Comparison of ENCODE assay signal across 8 cellular contexts in genomic region chr10:110501142-110501937, GRCh38. TPM values are rescaled to one million over a fixed set of nuclear protein-coding genes. Genes with fewer than 3 reads are reported as not detected.
DNase-seq lines count a peak whose midpoint lies in the region; ATAC-seq and TF ChIP-seq lines count a peak whose summit lies in the region.

No MANE protein-coding gene starts in this region.

- no peaks in the 10 kb centered on the region for H3K9me3 ChIP-seq in esophagus muscularis mucosa
- H3K9me3 ChIP-seq in naive thymus-derived CD4-positive, alpha-beta T cell (ENCODE audit: control insufficient read depth in 2 of 3, low read length in 3 of 3): no peaks in the 10 kb centered on the region

- peaks cover 62 to 85% (median 73%) of the 10 kb centered on the region in 7 donors for H3K4me1 Mint-ChIP-seq in naive thymus-derived CD4-positive, alpha-beta T cell

- no peaks in the 10 kb centered on the region for H3K36me3 ChIP-seq in esophagus muscularis mucosa
- no peaks in the 10 kb centered on the region for H3K36me3 ChIP-seq in naive thymus-derived CD4-positive, alpha-beta T cell (ENCODE audit: control insufficient read depth in 2 of 3, insufficient read depth in 3 of 3, low read length in 3 of 3)

- intact Hi-C loops in esophagus muscularis mucosa (cut with DNase I): loop anchor here (5.0 kb wide), 1 partner anchor 194 kb away; no protein-coding TSS in a partner anchor
- intact Hi-C loops in naive thymus-derived CD4-positive, alpha-beta T cell (cut with micrococcal nuclease): loop anchor here in 1 of 2 donors (5.0 kb wide), 5 partner anchors 274 to 579 kb away; partner anchors contain the start of genes ADD3 and XPNPEP1

- H3K4me1 ChIP-seq in esophagus muscularis mucosa: peaks cover 75 to 86% (median 85%) of the 10 kb centered on the region in 4 donors
- peaks cover 49 to 76% of the 10 kb centered on the region in 2 donors for H3K4me1 ChIP-seq in naive thymus-derived CD4-positive, alpha-beta T cell (ENCODE audit: control insufficient read depth in 2 of 2, insufficient read depth in 2 of 2, low read length in 2 of 2)

- H3K27ac ChIP-seq in esophagus muscularis mucosa (replicated peaks in 1 of 4): peak overlapping the region; percentile 59 to 93 (median 78)
- no peak overlapping the region for H3K27ac ChIP-seq in naive thymus-derived CD4-positive, alpha-beta T cell (ENCODE audit: low read depth, low read length)

- peak overlapping the region in 2 of 9 donors; percentile 93 to 94 for H3K27ac Mint-ChIP-seq in naive thymus-derived CD4-positive, alpha-beta T cell

- no peak for TF ChIP-seq EP300 in esophagus muscularis mucosa (IDR thresholded peaks at IDR 0.05)

- TF ChIP-seq POLR2A in esophagus muscularis mucosa (IDR thresholded peaks at IDR 0.05; ENCODE audit: low read depth): no peak

- DNase-seq in CD1c-positive myeloid dendritic cell (ENCODE audit: extremely low spot score) (peak; percentile 93), NCI-H69 (lab: John Stamatoyannopoulos, UW) (peak; percentile 67), esophagus muscularis mucosa (ENCODE audit: extremely low spot score) (no peak), superior temporal gyrus (ENCODE audit: extremely low spot score) (peak; percentile 65)
- DNase-seq in activated T-cell treated with anti-CD3 and anti-CD28 coated beads, Interleukin-2, amount 50 U/mL, for 1 hour: peak; percentile 58
- peak in 1 of 9 donors; percentile 73 for DNase-seq in naive thymus-derived CD4-positive, alpha-beta T cell

- H3K4me3 ChIP-seq in esophagus muscularis mucosa: peak overlapping the region in 1 of 4 donors; percentile 13
- H3K4me3 ChIP-seq in naive thymus-derived CD4-positive, alpha-beta T cell (ENCODE audit: low read length): no peak overlapping the region

- TF ChIP-seq CTCF in esophagus muscularis mucosa (IDR thresholded peaks at IDR 0.05): no peak

- POLR2A ChIA-PET in naive thymus-derived CD4-positive, alpha-beta T cell (lab: Charles Lee): interaction anchor here (0.9 kb wide), 1 partner anchor 196 kb away, joined by 3 read pairs; the partner anchor contains the start of gene SMNDC1

- ATAC-seq in GM19351 (IDR thresholded peaks at IDR 0.05; ENCODE audit: unreplicated experiment) (peak; percentile 17), GM19324 (IDR thresholded peaks at IDR 0.05; ENCODE audit: low FRiP score, unreplicated experiment) (no peak)
- no peak for ATAC-seq in naive thymus-derived CD4-positive, alpha-beta T cell

- WGBS in esophagus muscularis mucosa: 36% methylated on average over 9 of the region's 9 CpGs

- peak overlapping the region in 7 of 10 donors; percentile 10 to 97 (median 41) for H3K4me3 Mint-ChIP-seq in naive thymus-derived CD4-positive, alpha-beta T cell

- peaks cover 0 to 3% (median 0%) of the 10 kb centered on the region in 5 donors for H3K27me3 Mint-ChIP-seq in naive thymus-derived CD4-positive, alpha-beta T cell

- H3K27me3 ChIP-seq in esophagus muscularis mucosa: no peaks in the 10 kb centered on the region
- H3K27me3 ChIP-seq in naive thymus-derived CD4-positive, alpha-beta T cell (ENCODE audit: control insufficient read depth in 2 of 2, insufficient read depth in 2 of 2, low read length in 2 of 2): no peaks in the 10 kb centered on the region

- H3K9me3 Mint-ChIP-seq in naive thymus-derived CD4-positive, alpha-beta T cell: no peaks in the 10 kb centered on the region

- H3K36me3 Mint-ChIP-seq in naive thymus-derived CD4-positive, alpha-beta T cell: peaks cover 0 to 39% (median 0%) of the 10 kb centered on the region in 5 donors

- CTCF ChIA-PET in naive thymus-derived CD4-positive, alpha-beta T cell (lab: Charles Lee): no interaction called here

RNA-seq across cellular contexts. Expression of gene DUSP5, which starts 3.6 kb away (rescaled TPM):
- 10 to 100 TPM in 1 of 4 donors, 1 to 10 TPM in 3; 3.8 to 25.7 (median 4.6) TPM for total RNA-seq in esophagus muscularis mucosa
- total RNA-seq in naive thymus-derived CD4-positive, alpha-beta T cell: 10 to 100 TPM in 3 of 5 experiments, under 1 TPM in 2; 0.38 to 57.2 (median 35.7) TPM
- under 1 TPM; 0.17 to 0.23 TPM for polyA plus RNA-seq in naive thymus-derived CD4-positive, alpha-beta T cell
